24 cellular contexts compared by ENCODE assay signal in genomic region chr16:3015865-3016521, GRCh38. TPM values are rescaled to one million over a fixed set of nuclear protein-coding genes. Genes with fewer than 3 reads are reported as not detected.
DNase-seq lines count a peak whose midpoint lies in the region; TF ChIP-seq lines count a peak whose summit lies in the region.
"Had no signal": no experiment of that assay in that cellular context is flagged by ENCODE, and none has a peak within 500 bp of the region (broad histone marks: within the 10 kb centered on the region; RNA-seq: fewer than 3 reads in every experiment).

No MANE protein-coding gene starts in this region.

- no peak overlapping the region for H3K4me2 ChIP-seq in neuronal stem cell (ENCODE audit: insufficient read depth, low read length, poor library complexity, severe bottlenecking)

- H3K27ac ChIP-seq in neuronal stem cell (replicated peaks; ENCODE audit: low read length): no peak overlapping the region
- H3K27ac ChIP-seq: cardiac muscle cell, colonic mucosa, foreskin keratinocyte, heart left ventricle, neutrophil, SK-N-MC, vagina had no signal

- H3K27me3 ChIP-seq in NT2/D1 (ENCODE audit: insufficient read depth, insufficient read length) (peaks cover 20% of the 10 kb centered on the region), neuronal stem cell (ENCODE audit: control insufficient read depth in 3 of 3, insufficient read depth in 3 of 3, low read depth in 1 of 3, low read length in 3 of 3) (peaks cover 9 to 60% (median 35%) of the 10 kb centered on the region in 3 experiments)
- H3K27me3 ChIP-seq: cardiac muscle cell had no signal

- no peak overlapping the region for H2BK15ac ChIP-seq in neuronal stem cell (ENCODE audit: low read length)

- H3K4me1 ChIP-seq in NT2/D1 (ENCODE audit: insufficient read depth, insufficient read length) (peaks cover 22% of the 10 kb centered on the region), neuronal stem cell (ENCODE audit: control insufficient read depth in 2 of 2, insufficient read depth in 1 of 2, low read depth in 1 of 2, low read length in 2 of 2) (peaks cover 2 to 13% of the 10 kb centered on the region in 2 donors)
- H3K4me1 ChIP-seq: colonic mucosa, foreskin keratinocyte had no signal

- no peak overlapping the region for H4K91ac ChIP-seq in neuronal stem cell (ENCODE audit: low read depth, low read length, poor library complexity)

- no peak overlapping the region for H2AK5ac ChIP-seq in neuronal stem cell (ENCODE audit: low read depth, low read length)

- peaks cover 6% of the 10 kb centered on the region for H3K79me1 ChIP-seq in neuronal stem cell (ENCODE audit: low read depth, low read length)

- no peak overlapping the region for H4K8ac ChIP-seq in neuronal stem cell (ENCODE audit: low read depth, low read length)

- no peak overlapping the region for H2BK5ac ChIP-seq in neuronal stem cell (ENCODE audit: low read length)

- H3K9ac ChIP-seq in NT2/D1 (ENCODE audit: insufficient read length, low read depth) (peak overlapping the region; percentile 1), neuronal stem cell (ENCODE audit: low read depth, low read length, poor library complexity) (no peak overlapping the region)

- H2BK120ac ChIP-seq in neuronal stem cell (ENCODE audit: low read depth, low read length): no peak overlapping the region

- TF ChIP-seq POLR2A in erythroblast (IDR thresholded peaks at IDR 0.05; ENCODE audit: low read length): no peak

- peak overlapping the region; percentile 22 for H3K18ac ChIP-seq in neuronal stem cell (ENCODE audit: low read length)

- no peaks in the 10 kb centered on the region for H3K9me3 ChIP-seq in NT2/D1 (ENCODE audit: insufficient read depth, low read length)
- no peaks in the 10 kb centered on the region for H3K9me3 ChIP-seq in neuronal stem cell (replicated peaks in 1 of 2; ENCODE audit: control insufficient read depth in 2 of 2, insufficient read depth in 1 of 2, low read depth in 1 of 2, low read length in 2 of 2)
- H3K9me3 ChIP-seq: colonic mucosa, heart left ventricle, neutrophil, vagina had no signal

- H3K36me3 ChIP-seq in NT2/D1 (ENCODE audit: insufficient read depth, insufficient read length, low read length): peaks cover 35% of the 10 kb centered on the region
- no peaks in the 10 kb centered on the region for H3K36me3 ChIP-seq in neuronal stem cell (replicated peaks in 1 of 2; ENCODE audit: control insufficient read depth in 2 of 2, insufficient read depth in 2 of 2, low read length in 2 of 2)
- H3K36me3 ChIP-seq: cardiac muscle cell, colonic mucosa, heart left ventricle, vagina had no signal

- H2AFZ ChIP-seq in neuronal stem cell (ENCODE audit: low read length): no peak overlapping the region

- DNase-seq in NT2/D1 (ENCODE audit: low read depth, low spot score) (no peak), erythroblast (lab: John Stamatoyannopoulos, UW) (peak; percentile 65 to 84), neuronal stem cell (ENCODE audit: low spot score) (no peak), NCI-H146 treated with DMSO at 0.1 percent for 48 hours (lab: John Stamatoyannopoulos, UW; ENCODE audit: unreplicated experiment) (no peak), NCI-H82 treated with DMSO at 0.1 percent for 48 hours (lab: John Stamatoyannopoulos, UW; ENCODE audit: unreplicated experiment) (no peak)
- no peak for DNase-seq in stimulated activated CD8-positive, alpha-beta memory T cell treated with anti-CD3 and anti-CD28 coated beads, Interleukin-4, amount 100 ng/mL, for 48 hours
- DNase-seq: activated effector memory CD4-positive, alpha-beta T cell treated with anti-CD3 and anti-CD28 coated beads, Interleukin-2, amount 50 U/mL, for 16 hours; activated naive CD8-positive, alpha-beta T cell treated with anti-CD3 and anti-CD28 coated beads for 36 hours; aorta; colonic mucosa; effector memory CD4-positive, alpha-beta T cell; foreskin keratinocyte; heart left ventricle; Kasumi-1; left cardiac atrium; mammary epithelial cell; NCI-H1436 treated with DMSO at 0.1 percent for 48 hours; NCI-H446 treated with DMSO at 0.1 percent for 48 hours; NCI-H82; stimulated activated naive CD4-positive, alpha-beta T cell treated with Interleukin-2 at 50 U/mL for 16 hours had no signal

- H3K4me3 ChIP-seq in NT2/D1 (ENCODE audit: insufficient read length, low read depth) (no peak overlapping the region), neuronal stem cell (ENCODE audit: low read length in 2 of 2) (no peak overlapping the region)
- H3K4me3 ChIP-seq: cardiac muscle cell, colonic mucosa, heart left ventricle, SK-N-MC, vagina had no signal

- H3K23ac ChIP-seq in neuronal stem cell (ENCODE audit: low read depth, low read length, poor library complexity): no peak overlapping the region

- no peak overlapping the region for H3K14ac ChIP-seq in neuronal stem cell (ENCODE audit: low read length)

- H3K4ac ChIP-seq in neuronal stem cell (ENCODE audit: low read length): no peak overlapping the region

- WGBS in neuronal stem cell (ENCODE audit: extremely low coverage in 2 of 2, insufficient read length in 2 of 2, insufficient replicate concordance in 1 of 2), 2 donors: no CpG with 5 or more reads among the region's 13 CpGs

- H2BK12ac ChIP-seq in neuronal stem cell (ENCODE audit: low read length): peak overlapping the region; percentile 84

RNA-seq across cellular contexts. Expression of gene CLDN6, which starts 2.0 kb away (rescaled TPM):
- 14.1 TPM for polyA plus RNA-seq in neuronal stem cell (2013, experiment 1 of 2)
- polyA plus RNA-seq in neuronal stem cell (2013, experiment 2 of 2): 14.2 TPM
- polyA plus RNA-seq: aorta had no signal

RNA-seq across cellular contexts. Expression of gene CLDN9, which starts 3.3 kb away (rescaled TPM):
- not detected for polyA plus RNA-seq in neuronal stem cell (2013, experiment 1 of 2)
- polyA plus RNA-seq in neuronal stem cell (2013, experiment 2 of 2): not detected
- polyA plus RNA-seq: foreskin keratinocyte, mammary epithelial cell had no signal

RNA-seq across cellular contexts. Expression of gene TNFRSF12A, which starts 4.2 kb away (rescaled TPM):
- polyA plus RNA-seq in neuronal stem cell (2013, experiment 1 of 2): 10.4 TPM
- 10.2 TPM for polyA plus RNA-seq in neuronal stem cell (2013, experiment 2 of 2)

RNA-seq across cellular contexts. Expression of gene HCFC1R1, which starts 7.7 kb away (rescaled TPM):
- 113 TPM for polyA plus RNA-seq in neuronal stem cell (2013, experiment 1 of 2)
- polyA plus RNA-seq in neuronal stem cell (2013, experiment 2 of 2): 117 TPM

RNA-seq across cellular contexts. Expression of gene THOC6, which starts 7.8 kb away (rescaled TPM):
- polyA plus RNA-seq in neuronal stem cell (2013, experiment 1 of 2): 24.2 TPM
- polyA plus RNA-seq in neuronal stem cell (2013, experiment 2 of 2): 23.0 TPM

Comparison
In these comparisons a context has a peak if more than half of its experiments do, and no peak if none do; other contexts are left out.
1. DNase-seq: peak in erythroblast (2 of 2); none in NT2/D1 (single experiment), neuronal stem cell (single experiment), NCI-H146 treated with DMSO at 0.1 percent for 48 hours (single experiment), stimulated activated CD8-positive, alpha-beta memory T cell treated with anti-CD3 and anti-CD28 coated beads, Interleukin-4, amount 100 ng/mL, for 48 hours (single experiment) and NCI-H82 treated with DMSO at 0.1 percent for 48 hours (single experiment).